Comparison of ENCODE assay signal across 9 cellular contexts in genomic region chr1:185636848-185637247, GRCh38.
DNase-seq lines count a peak whose midpoint lies in the region; ATAC-seq, FAIRE-seq and TF ChIP-seq lines count a peak whose summit lies in the region.
"Had no signal": no experiment of that assay in that cellular context is flagged by ENCODE, and none has a peak within 500 bp of the region (broad histone marks: within the 10 kb centered on the region; RNA-seq: fewer than 3 reads in every experiment).

No MANE protein-coding gene starts in this region.

- peak overlapping the region; percentile 27 for H3K4me3 Mint-ChIP-seq in activated T-helper 1 cell treated with anti-CD3 and anti-CD28 coated beads, Interleukin-12 subunit alpha, Interleukin-12 subunit beta, Interleukin-2, Interleukin-4 antibody, amounts not matched to agents 30 ng/mL and 10 ng/mL and 1 ng/mL, durations not matched to agents 14 hours and 24 hours and 36 hours
- H3K4me3 Mint-ChIP-seq: IgD-negative memory B cell had no signal

- H3K27me3 ChIP-seq in body of pancreas, result no peaks in the 10 kb centered on the region

- no peaks in the 10 kb centered on the region for H3K27me3 Mint-ChIP-seq in activated T-helper 1 cell treated with anti-CD3 and anti-CD28 coated beads, Interleukin-12 subunit alpha, Interleukin-12 subunit beta, Interleukin-2, Interleukin-4 antibody, amounts not matched to agents 30 ng/mL and 10 ng/mL and 1 ng/mL, durations not matched to agents 14 hours and 24 hours and 36 hours (ENCODE audit: insufficient read depth)

- no peak for FAIRE-seq in HTR-8/SVneo (lab: Jason Lieb, UNC)

- intact Hi-C loops in activated T-helper 1 cell treated with anti-CD3 and anti-CD28 coated beads, Interleukin-12 subunit alpha, Interleukin-12 subunit beta, Interleukin-2, Interleukin-4 antibody, amounts not matched to agents 30 ng/mL and 10 ng/mL and 1 ng/mL, durations not matched to agents 14 hours and 24 hours and 36 hours (cut with micrococcal nuclease), result loop anchor here (1.0 to 10.0 kb wide), 9 partner anchors 26 to 744 kb away; partner anchors contain the start of genes IVNS1ABP and PRG4
- intact Hi-C loops in body of pancreas (cut with DNase I), result no loop called here
- intact Hi-C loops in left cardiac atrium (cut with DNase I), result no loop called here

- H3K27ac ChIP-seq in body of pancreas, result no peak overlapping the region

- TF ChIP-seq CTCF in GM13977 (IDR thresholded peaks at IDR 0.05; ENCODE audit: extremely low read depth, insufficient read depth, missing control alignments) (no peak), body of pancreas (IDR thresholded peaks at IDR 0.05) (no peak)

- ATAC-seq in GM19452 (IDR thresholded peaks at IDR 0.05; ENCODE audit: unreplicated experiment) (peak; percentile 100), HG03095 (IDR thresholded peaks at IDR 0.05; ENCODE audit: unreplicated experiment) (peak; percentile 100), body of pancreas (no peak), left cardiac atrium (no peak)

- H3K9me3 ChIP-seq in body of pancreas, result no peaks in the 10 kb centered on the region

- no peak overlapping the region for H3K4me3 ChIP-seq in body of pancreas

- no peaks in the 10 kb centered on the region for H3K4me1 ChIP-seq in body of pancreas

- H3K36me3 ChIP-seq in body of pancreas (replicated peaks in 1 of 2; ENCODE audit: insufficient read depth in 1 of 2, low read depth in 2 of 2), result no peaks in the 10 kb centered on the region

- in situ Hi-C loops in GM13977 (cut with MboI; ENCODE audit: low pct_unique_long_range_greater_than_20kb, low sequenced_read_pairs, unreplicated experiment), result no loop called here

- peaks cover 27% of the 10 kb centered on the region for H3K36me3 Mint-ChIP-seq in activated T-helper 1 cell treated with anti-CD3 and anti-CD28 coated beads, Interleukin-12 subunit alpha, Interleukin-12 subunit beta, Interleukin-2, Interleukin-4 antibody, amounts not matched to agents 30 ng/mL and 10 ng/mL and 1 ng/mL, durations not matched to agents 14 hours and 24 hours and 36 hours (ENCODE audit: low read depth)

- no peak for TF ChIP-seq POLR2A in body of pancreas (IDR thresholded peaks at IDR 0.05)

- H3K4me1 Mint-ChIP-seq in activated T-helper 1 cell treated with anti-CD3 and anti-CD28 coated beads, Interleukin-12 subunit alpha, Interleukin-12 subunit beta, Interleukin-2, Interleukin-4 antibody, amounts not matched to agents 30 ng/mL and 10 ng/mL and 1 ng/mL, durations not matched to agents 14 hours and 24 hours and 36 hours (ENCODE audit: low read depth), result peaks cover 17% of the 10 kb centered on the region

- H3K27ac Mint-ChIP-seq in activated T-helper 1 cell treated with anti-CD3 and anti-CD28 coated beads, Interleukin-12 subunit alpha, Interleukin-12 subunit beta, Interleukin-2, Interleukin-4 antibody, amounts not matched to agents 30 ng/mL and 10 ng/mL and 1 ng/mL, durations not matched to agents 14 hours and 24 hours and 36 hours, result peak overlapping the region; percentile 89
- H3K27ac Mint-ChIP-seq: IgD-negative memory B cell had no signal

- peaks cover 41% of the 10 kb centered on the region for H3K9me3 Mint-ChIP-seq in activated T-helper 1 cell treated with anti-CD3 and anti-CD28 coated beads, Interleukin-12 subunit alpha, Interleukin-12 subunit beta, Interleukin-2, Interleukin-4 antibody, amounts not matched to agents 30 ng/mL and 10 ng/mL and 1 ng/mL, durations not matched to agents 14 hours and 24 hours and 36 hours

- DNase-seq in GM13977 (ENCODE audit: low spot score) (peak; percentile 64), islet precursor cell (no peak), HTR-8/SVneo (ENCODE audit: insufficient read length, low spot score) (no peak), body of pancreas (no peak), left cardiac atrium (no peak)
- DNase-seq in activated T-helper 1 cell treated with anti-CD3 and anti-CD28 coated beads, Interleukin-12 subunit alpha, Interleukin-12 subunit beta, Interleukin-2, Interleukin-4 antibody, amounts not matched to agents 30 ng/mL and 10 ng/mL and 1 ng/mL, durations not matched to agents 14 hours and 24 hours and 36 hours (ENCODE audit: low spot score), result peak; percentile 61

Comparison
In these comparisons a context has a peak if more than half of its experiments do, and no peak if none do; other contexts are left out.
1. DNase-seq: peak in GM13977 (single experiment) and activated T-helper 1 cell treated with anti-CD3 and anti-CD28 coated beads, Interleukin-12 subunit alpha, Interleukin-12 subunit beta, Interleukin-2, Interleukin-4 antibody, amounts not matched to agents 30 ng/mL and 10 ng/mL and 1 ng/mL, durations not matched to agents 14 hours and 24 hours and 36 hours (single experiment); none in islet precursor cell (single experiment), HTR-8/SVneo (single experiment), body of pancreas (0 of 4) and left cardiac atrium (single experiment).
2. ATAC-seq: peak in GM19452 (single experiment) and HG03095 (single experiment); none in body of pancreas (single experiment) and left cardiac atrium (0 of 2).